ENCODE assay signal across 9 cellular contexts in genomic region chr17:81419886-81420768, GRCh38. TPM values are rescaled to one million over a fixed set of nuclear protein-coding genes. Genes with fewer than 3 reads are reported as not detected.
A peak's percentile ranks its signal among the peaks of the same experiment; 100 is the strongest.
DNase-seq lines count a peak whose midpoint lies in the region; ATAC-seq and TF ChIP-seq lines count a peak whose summit lies in the region.
"Had no signal": no experiment of that assay in that cellular context is flagged by ENCODE, and none has a peak within 500 bp of the region (broad histone marks: within the 10 kb centered on the region; RNA-seq: fewer than 3 reads in every experiment).

No MANE protein-coding gene starts in this region.

- H3K27ac ChIP-seq in RWPE1 (peak overlapping the region; percentile 95), upper lobe of right lung (peak overlapping the region; percentile 87)

- peak overlapping the region; percentile 65 for H3K9ac ChIP-seq in mucosa of stomach (ENCODE audit: low read length)

- H3K36me3 ChIP-seq in mucosa of stomach (ENCODE audit: control insufficient read depth, insufficient read depth, low read length) (no peaks in the 10 kb centered on the region), upper lobe of right lung (no peaks in the 10 kb centered on the region)

- DNase-seq in RWPE1 (ENCODE audit: low spot score) (no peak), epithelial cell of proximal tubule (ENCODE audit: low read depth) (no peak), upper lobe of right lung (no peak), NCI-H524 (lab: John Stamatoyannopoulos, UW) (no peak), GF-D8 (lab: John Stamatoyannopoulos, UW) (no peak)
- DNase-seq: activated CD4-positive, CD25-positive, alpha-beta regulatory T cell treated with anti-CD3 and anti-CD28 coated beads, Interleukin-2, amount 50 U/mL, for 72 hours had no signal

- TF ChIP-seq POLR2A in GM18505 (IDR thresholded peaks at IDR 0.05; ENCODE audit: borderline replicate concordance, extremely low read depth, insufficient read depth, insufficient read length): no peak

- H3K27me3 ChIP-seq in mucosa of stomach (ENCODE audit: control insufficient read depth, insufficient read depth, low read length) (no peaks in the 10 kb centered on the region), upper lobe of right lung (no peaks in the 10 kb centered on the region)

- no peaks in the 10 kb centered on the region for H3K9me3 ChIP-seq in mucosa of stomach (ENCODE audit: control insufficient read depth, low read length)
- H3K9me3 ChIP-seq in upper lobe of right lung: no peaks in the 10 kb centered on the region

- ATAC-seq in upper lobe of right lung (peak; percentile 1), GM18505 (IDR thresholded peaks at IDR 0.05; ENCODE audit: unreplicated experiment) (no peak), GM21825 (IDR thresholded peaks at IDR 0.05; ENCODE audit: unreplicated experiment) (no peak)

- H3K4me1 ChIP-seq in mucosa of stomach (ENCODE audit: control insufficient read depth, insufficient read depth, low read length) (peaks cover 64% of the 10 kb centered on the region), upper lobe of right lung (peaks cover 60% of the 10 kb centered on the region)

- POLR2A ChIA-PET in RWPE1 (lab: Yijun Ruan, JAX; ENCODE audit: low non-redundant PET): interaction anchor here (0.5 to 1.1 kb wide), 2 partner anchors 90 to 93 kb away, joined by 3 to 4 read pairs; no protein-coding TSS in a partner anchor

- TF ChIP-seq CTCF in RWPE1 (conservative IDR thresholded peaks at IDR 0.05; ENCODE audit: low read depth) (no peak), epithelial cell of proximal tubule (conservative IDR thresholded peaks at IDR 0.05; ENCODE audit: low read depth, low read length) (no peak), upper lobe of right lung (IDR thresholded peaks at IDR 0.05) (no peak)

- CTCF ChIA-PET in RWPE1 (lab: Yijun Ruan, JAX): interaction anchor here (0.6 to 1.2 kb wide), 3 partner anchors 10 to 165 kb away, joined by 3 to 15 read pairs (median 4); no protein-coding TSS in a partner anchor

- intact Hi-C loops in upper lobe of right lung (cut with DNase I): no loop called here

- H3K4me3 ChIP-seq in epithelial cell of proximal tubule (ENCODE audit: low read depth, low read length) (peak overlapping the region; percentile 1), mucosa of stomach (ENCODE audit: low read length) (no peak overlapping the region), upper lobe of right lung (peak overlapping the region; percentile 33)

RNA-seq across cellular contexts. Expression of gene BAHCC1, which starts 24.9 kb away (rescaled TPM):
- total RNA-seq in epithelial cell of proximal tubule (4.8 and 6.2 TPM in 2 replicates), upper lobe of right lung (23.3 TPM)
